8 cellular contexts compared by ENCODE assay signal in genomic region chr11:100827934-100828661, GRCh38.
A peak's percentile ranks its signal among the peaks of the same experiment; 100 is the strongest.
DNase-seq lines count a peak whose midpoint lies in the region; ATAC-seq and TF ChIP-seq lines count a peak whose summit lies in the region.

No MANE protein-coding gene starts in this region.

- H3K36me3 Mint-ChIP-seq in osteocyte (ENCODE audit: unreplicated experiment) = no peaks in the 10 kb centered on the region

- H3K27me3 ChIP-seq in DND-41 (ENCODE audit: insufficient read depth, low read length, poor library complexity) = no peaks in the 10 kb centered on the region

- no peak overlapping the region for H3K4me3 Mint-ChIP-seq in osteocyte (ENCODE audit: unreplicated experiment)

- H3K4me3 ChIP-seq in DND-41 (ENCODE audit: low read depth in 1 of 2, low read length in 2 of 2) = no peak overlapping the region
- no peak overlapping the region for H3K4me3 ChIP-seq in Jurkat, Clone E6-1 (ENCODE audit: low read length)

- H3K4me1 Mint-ChIP-seq in osteocyte (ENCODE audit: unreplicated experiment) = peaks cover 59% of the 10 kb centered on the region

- H2AFZ ChIP-seq in DND-41 (ENCODE audit: low read depth, low read length) = no peak overlapping the region

- no peak overlapping the region for H3K27ac ChIP-seq in DND-41 (ENCODE audit: low read length)

- no peaks in the 10 kb centered on the region for H4K20me1 ChIP-seq in DND-41 (ENCODE audit: insufficient read depth, low read length)

- H3K9me3 Mint-ChIP-seq in osteocyte (ENCODE audit: unreplicated experiment) = no peaks in the 10 kb centered on the region

- no peaks in the 10 kb centered on the region for H3K9me3 ChIP-seq in DND-41 (ENCODE audit: insufficient read depth, low read length, severe bottlenecking)

- no peaks in the 10 kb centered on the region for H3K36me3 ChIP-seq in DND-41 (ENCODE audit: insufficient read depth, low read length)

- H3K79me2 ChIP-seq in DND-41 (ENCODE audit: insufficient read depth, low read length) = no peaks in the 10 kb centered on the region

- no peaks in the 10 kb centered on the region for H3K27me3 Mint-ChIP-seq in osteocyte (ENCODE audit: unreplicated experiment)

- no peak overlapping the region for H3K9ac ChIP-seq in DND-41 (ENCODE audit: low read depth, low read length)

- DNase-seq in DND-41 (peak; percentile 8), astrocyte of the hippocampus (ENCODE audit: low read depth, low spot score) (peak; percentile 82), osteocyte (ENCODE audit: extremely low spot score, unreplicated experiment) (no peak), NCI-H1048 (lab: John Stamatoyannopoulos, UW) (no peak)
- DNase-seq in Jurkat, Clone E6-1 (ENCODE audit: low read depth, low spot score) = peak; percentile 25
- no peak for DNase-seq in activated naive CD4-positive, alpha-beta T cell (lab: John Stamatoyannopoulos, UW)
- no peak for DNase-seq in stimulated activated naive CD8-positive, alpha-beta T cell treated with anti-CD3 and anti-CD28 coated beads, Interleukin-15, Interleukin-2, amounts not matched to agents 100 U/mL and 50 U/mL, for 24 hours

- TF ChIP-seq CTCF in DND-41 (IDR thresholded peaks at IDR 0.05; ENCODE audit: borderline replicate concordance, extremely low read depth, low read length, poor library complexity, severe bottlenecking) (peak; percentile 28), osteocyte (IDR thresholded peaks at IDR 0.05) (peak; percentile 34)

- no peak overlapping the region for H3K27ac Mint-ChIP-seq in osteocyte (ENCODE audit: unreplicated experiment)

- H3K4me2 ChIP-seq in DND-41 (ENCODE audit: insufficient read depth, low read length) = no peak overlapping the region

- ATAC-seq in DND-41 (ENCODE audit: insufficient read depth, low read depth) = peak; percentile 54; the same call in 2 of the 3 replicates
- peak; percentile 59 for ATAC-seq in GM21737 (IDR thresholded peaks at IDR 0.05; ENCODE audit: unreplicated experiment)
- no peak for ATAC-seq in stimulated activated naive CD8-positive, alpha-beta T cell treated with anti-CD3 and anti-CD28 coated beads, Interleukin-15, Interleukin-2, amounts not matched to agents 100 U/mL and 50 U/mL, for 24 hours

- no peaks in the 10 kb centered on the region for H3K4me1 ChIP-seq in DND-41 (ENCODE audit: insufficient read depth, low read length)

Comparison
In these comparisons a context has a peak if more than half of its experiments do, and no peak if none do; other contexts are left out.
1. DNase-seq: peak in DND-41 (single experiment), Jurkat, Clone E6-1 (single experiment) and astrocyte of the hippocampus (single experiment); none in osteocyte (single experiment), NCI-H1048 (single experiment), activated naive CD4-positive, alpha-beta T cell (0 of 4) and stimulated activated naive CD8-positive, alpha-beta T cell treated with anti-CD3 and anti-CD28 coated beads, Interleukin-15, Interleukin-2, amounts not matched to agents 100 U/mL and 50 U/mL, for 24 hours (single experiment).